ENCODE assay signal across 16 cellular contexts in the genomic region with DNA sequence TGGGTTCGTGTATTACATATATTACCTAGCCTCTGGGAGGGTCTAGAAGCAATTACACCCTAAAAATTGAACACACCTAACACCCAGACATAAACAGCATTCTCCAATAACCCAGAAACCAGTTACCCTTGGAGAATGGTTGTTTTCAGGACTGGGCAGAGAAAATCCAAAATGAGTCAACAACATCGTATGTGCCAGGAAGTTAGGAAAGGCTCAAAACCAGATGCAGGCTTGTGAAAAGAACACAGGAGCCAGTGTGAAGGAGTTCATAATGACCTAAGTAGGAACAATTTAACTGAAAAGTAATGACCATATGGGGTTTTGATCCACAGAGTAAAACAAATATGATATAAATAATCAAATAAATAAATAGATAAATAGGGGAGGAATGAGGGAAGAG. TPM values are rescaled to one million over a fixed set of nuclear protein-coding genes. Genes with fewer than 3 reads are reported as not detected.
A peak's percentile ranks its signal among the peaks of the same experiment; 100 is the strongest.
DNase-seq lines count a peak whose midpoint lies in the region; ATAC-seq, FAIRE-seq and TF ChIP-seq lines count a peak whose summit lies in the region.
"Had no signal": no experiment of that assay in that cellular context is flagged by ENCODE, and none has a peak within 500 bp of the region (broad histone marks: within the 10 kb centered on the region; RNA-seq: fewer than 3 reads in every experiment).

No MANE protein-coding gene starts in this region.

- H3K4me1 ChIP-seq in BLaER1 treated with 17β-estradiol and CSF1 and Interleukin-3, amounts not matched to agents 10 nM and 100 nM = peaks cover 60 to 90% (median 85%) of the 10 kb centered on the region in 10 experiments
- H3K4me1 ChIP-seq in keratinocyte (ENCODE audit: control insufficient read depth, extremely low read depth, insufficient read depth, low read length) = peaks cover 7% of the 10 kb centered on the region
- H3K4me1 ChIP-seq: ascending aorta had no signal

- H3K9me3 ChIP-seq in BLaER1 treated with 17β-estradiol and CSF1 and Interleukin-3, amounts not matched to agents 10 nM and 100 nM (replicated peaks in 1 of 11) = peaks cover 2 to 9% (median 7%) of the 10 kb centered on the region in 11 experiments; a peak in 16 of 22 replicates
- H3K9me3 ChIP-seq in keratinocyte (ENCODE audit: control insufficient read depth, low read depth, low read length) = no peaks in the 10 kb centered on the region
- H3K9me3 ChIP-seq: ascending aorta, stomach had no signal

- no peak overlapping the region for H3K4me3 ChIP-seq in BLaER1 treated with 17β-estradiol and CSF1 and Interleukin-3, amounts not matched to agents 10 nM and 100 nM
- H3K4me3 ChIP-seq in astrocyte of the spinal cord (ENCODE audit: low read depth, low read length) = no peak overlapping the region
- H3K4me3 ChIP-seq in keratinocyte (ENCODE audit: control insufficient read depth in 2 of 3, extremely low read depth in 1 of 3, insufficient read depth in 2 of 3, low read depth in 1 of 3, low read length in 3 of 3) = no peak overlapping the region
- H3K4me3 ChIP-seq: ascending aorta, stomach had no signal

- H3K9me1 ChIP-seq in keratinocyte (ENCODE audit: control insufficient read depth, extremely low read depth, insufficient read depth, low read length) = no peaks in the 10 kb centered on the region

- H2AFZ ChIP-seq in keratinocyte (ENCODE audit: control insufficient read depth, low read length) = no peak overlapping the region

- no peak for TF ChIP-seq POLR2A in erythroblast (IDR thresholded peaks at IDR 0.05; ENCODE audit: low read length)

- ATAC-seq in HG03565 (IDR thresholded peaks at IDR 0.05; ENCODE audit: unreplicated experiment) = no peak
- no peak for ATAC-seq in HG02852 (IDR thresholded peaks at IDR 0.05; ENCODE audit: unreplicated experiment)

- TF ChIP-seq CTCF in astrocyte of the spinal cord (IDR thresholded peaks at IDR 0.05; ENCODE audit: low read depth, low read length) = no peak
- no peak for TF ChIP-seq CTCF in keratinocyte (optimal IDR thresholded peaks at IDR 0.05 in 1 of 3, IDR thresholded peaks at IDR 0.05 in 1 of 3, conservative IDR thresholded peaks at IDR 0.05 in 1 of 3; ENCODE audit: extremely low read depth in 1 of 3, insufficient read depth in 2 of 3, low read length in 3 of 3)

- in situ Hi-C loops in astrocyte of the spinal cord (cut with HindIII; ENCODE audit: low sequenced_read_pairs) = no loop called here

- H3K27ac ChIP-seq in BLaER1 treated with 17β-estradiol and CSF1 and Interleukin-3, amounts not matched to agents 10 nM and 100 nM = peak overlapping the region; percentile 27 to 94 (median 75); a peak in 20 of 22 replicates
- H3K27ac ChIP-seq in keratinocyte (ENCODE audit: control insufficient read depth, insufficient read depth, low read length) = peak overlapping the region; percentile 26
- H3K27ac ChIP-seq: ascending aorta, C4-2B, KMS-11, stomach had no signal

- no peaks in the 10 kb centered on the region for H4K20me1 ChIP-seq in BLaER1 treated with 17β-estradiol and CSF1 and Interleukin-3, amounts not matched to agents 10 nM and 100 nM
- H4K20me1 ChIP-seq in keratinocyte (ENCODE audit: control insufficient read depth, extremely low read depth, insufficient read depth, low read length) = no peaks in the 10 kb centered on the region

- peak overlapping the region; percentile 31 to 84 (median 75) for H3K4me2 ChIP-seq in BLaER1 treated with 17β-estradiol and CSF1 and Interleukin-3, amounts not matched to agents 10 nM and 100 nM
- peak overlapping the region; percentile 32 for H3K4me2 ChIP-seq in keratinocyte (ENCODE audit: control insufficient read depth, extremely low read depth, insufficient read depth, low read depth, low read length)
- H3K4me2 ChIP-seq: KMS-11 had no signal

- dilution Hi-C loops in keratinocyte (cut with MboI; ENCODE audit: extremely low pct_ligation_motif_present, low sequenced_read_pairs) = no loop called here

- no peaks in the 10 kb centered on the region for H3K36me3 ChIP-seq in BLaER1 treated with 17β-estradiol and CSF1 and Interleukin-3, amounts not matched to agents 10 nM and 100 nM
- H3K36me3 ChIP-seq in keratinocyte (ENCODE audit: control insufficient read depth in 2 of 2, extremely low read depth in 1 of 2, insufficient read depth in 2 of 2, low read length in 2 of 2) = no peaks in the 10 kb centered on the region
- H3K36me3 ChIP-seq: ascending aorta, stomach had no signal

- DNase-seq in HT1080 (ENCODE audit: low read depth) (peak; percentile 72), astrocyte of the spinal cord (ENCODE audit: low read depth, low spot score) (peak; percentile 62), keratinocyte (ENCODE audit: low read depth, low spot score) (no peak), erythroblast (lab: John Stamatoyannopoulos, UW) (no peak), retina (no peak)
- DNase-seq: activated T-cell treated with anti-CD3 and anti-CD28 coated beads, Interleukin-2, amount 50 U/mL, for 1 hour; GDM1; NCI-H2081 treated with DMSO at 0.1 percent for 48 hours; right cardiac atrium; stomach had no signal

- no peaks in the 10 kb centered on the region for H3K27me3 ChIP-seq in BLaER1 treated with 17β-estradiol and CSF1 and Interleukin-3, amounts not matched to agents 10 nM and 100 nM
- H3K27me3 ChIP-seq in keratinocyte (ENCODE audit: control insufficient read depth, extremely low read depth, insufficient read depth, low read length) = no peaks in the 10 kb centered on the region
- H3K27me3 ChIP-seq: ascending aorta, stomach had no signal

- peak overlapping the region in 10 of 11 experiments; percentile 31 to 57 (median 48); a peak in 11 of 22 replicates for H3K9ac ChIP-seq in BLaER1 treated with 17β-estradiol and CSF1 and Interleukin-3, amounts not matched to agents 10 nM and 100 nM
- no peak overlapping the region for H3K9ac ChIP-seq in keratinocyte (ENCODE audit: control insufficient read depth, extremely low read depth, insufficient read depth, low read length)
- H3K9ac ChIP-seq: KMS-11 had no signal

- FAIRE-seq in keratinocyte (lab: Jason Lieb, UNC) = no peak

- H3K79me2 ChIP-seq in keratinocyte (ENCODE audit: control insufficient read depth, insufficient read depth, low read length) = no peaks in the 10 kb centered on the region

RNA-seq across cellular contexts. Expression of gene CLPB, which starts 5.1 kb away (rescaled TPM):
- 45.4 and 46.9 TPM in 2 replicates for total RNA-seq in HT1080 (2014; rRNA removed; shearing (Covaris generic))
- 16.7 and 18.8 TPM in 2 replicates for polyA plus RNA-seq in HT1080 (2015; cell fraction: cytosol; rRNA removed)
- 29.3 and 32.7 TPM in 2 replicates for polyA plus RNA-seq in HT1080 (2015; cell fraction: nucleus; rRNA removed)
- 17.4 to 25.3 TPM (median 19.0 TPM) in 3 replicates for polyA plus RNA-seq in keratinocyte
- polyA plus RNA-seq in keratinocyte (2011; ENCODE audit: low read depth) = 35.0 TPM
- polyA plus RNA-seq in keratinocyte (2011; cell fraction: cytosol; rRNA removed) = 12.2 and 15.6 TPM in 2 replicates
- 20.9 and 22.9 TPM in 2 replicates for polyA plus RNA-seq in keratinocyte (2011; cell fraction: nucleus; rRNA removed)
- 13.5 and 19.9 TPM in 2 replicates for polyA plus RNA-seq in keratinocyte (2012; ENCODE audit: low replicate concordance)
- 39.4 to 81.0 TPM (median 55.2 TPM) in 3 replicates for polyA minus RNA-seq in keratinocyte
- 16.3 TPM for polyA minus RNA-seq in keratinocyte (2011; cell fraction: cytosol; rRNA and poly(A)+ RNA removed)
- 24.8 and 34.0 TPM in 2 replicates for polyA minus RNA-seq in keratinocyte (2011; cell fraction: nucleus; rRNA and poly(A)+ RNA removed)

Comparison
In these comparisons a context has a peak if more than half of its experiments do, and no peak if none do; other contexts are left out.
1. DNase-seq: peak in HT1080 (single experiment) and astrocyte of the spinal cord (single experiment); none in keratinocyte (single experiment), erythroblast (0 of 2) and retina (single experiment).